ENCODE assay signal across 18 cellular contexts in genomic region chr13:43472980-43473379, GRCh38.
"Had no signal": no experiment of that assay in that cellular context is flagged by ENCODE, and none has a peak within 500 bp of the region (broad histone marks: within the 10 kb centered on the region; RNA-seq: fewer than 3 reads in every experiment).

No MANE protein-coding gene starts in this region.

- H3K36me3 ChIP-seq: vagina had no signal

- H3K4me1 Mint-ChIP-seq: T-cell had no signal

- H3K27ac Mint-ChIP-seq: activated CD8-positive, alpha-beta T cell treated with anti-CD3 and anti-CD28 coated beads for 36 hours; activated naive CD4-positive, alpha-beta T cell treated with anti-CD3 and anti-CD28 coated beads for 36 hours; activated T-cell treated with anti-CD3 and anti-CD28 coated beads, Interleukin-2, amount 50 U/mL, for 24 hours; activated T-helper 2 cell treated with anti-CD3 and anti-CD28 coated beads, Interferon-gamma antibody, Interleukin-2, Interleukin-4, amounts not matched to agents 10 μg/mL and 5 μg/mL and 100 μg/mL, durations not matched to agents 14 hours and 24 hours and 36 hours; mesothelial cell of epicardium; nephron; progenitor cell of endocrine pancreas; stimulated activated naive CD8-positive, alpha-beta T cell treated with anti-CD3 and anti-CD28 coated beads, Interleukin-15, Interleukin-2, amounts not matched to agents 100 ng/mL and 50 ng/mL, for 24 hours; T-cell had no signal

- H3K9me3 Mint-ChIP-seq: activated CD8-positive, alpha-beta T cell treated with anti-CD3 and anti-CD28 coated beads for 36 hours; activated naive CD4-positive, alpha-beta T cell treated with anti-CD3 and anti-CD28 coated beads for 36 hours; activated T-cell treated with anti-CD3 and anti-CD28 coated beads, Interleukin-2, amount 50 U/mL, for 24 hours; activated T-helper 2 cell treated with anti-CD3 and anti-CD28 coated beads, Interferon-gamma antibody, Interleukin-2, Interleukin-4, amounts not matched to agents 10 μg/mL and 5 μg/mL and 100 μg/mL, durations not matched to agents 14 hours and 24 hours and 36 hours; mesothelial cell of epicardium; nephron; stimulated activated naive CD8-positive, alpha-beta T cell treated with anti-CD3 and anti-CD28 coated beads, Interleukin-15, Interleukin-2, amounts not matched to agents 100 ng/mL and 50 ng/mL, for 24 hours; T-cell had no signal

- ATAC-seq: activated CD8-positive, alpha-beta T cell treated with anti-CD3 and anti-CD28 coated beads for 36 hours; T-cell had no signal

- H3K27ac ChIP-seq: vagina had no signal

- DNase-seq: activated CD4-positive, alpha-beta T cell treated with anti-CD3 and anti-CD28 coated beads for 48 hours; activated CD4-positive, CD25-positive, alpha-beta regulatory T cell; activated CD8-positive, alpha-beta T cell treated with anti-CD3 and anti-CD28 coated beads for 36 hours; activated naive CD4-positive, alpha-beta T cell treated with anti-CD3 and anti-CD28 coated beads for 36 hours; activated T-cell treated with anti-CD3 and anti-CD28 coated beads, Interleukin-2, amount 50 U/mL, for 24 hours; aorta; glutamatergic neuron; stimulated activated CD4-positive, alpha-beta T cell treated with anti-CD3 and anti-CD28 coated beads, Interleukin-2, amount 100 ng/mL, for 24 hours; T-cell; T-helper 9 cell; trophoblast cell had no signal

- H3K4me3 Mint-ChIP-seq: activated CD8-positive, alpha-beta T cell treated with anti-CD3 and anti-CD28 coated beads for 36 hours; activated naive CD4-positive, alpha-beta T cell treated with anti-CD3 and anti-CD28 coated beads for 36 hours; activated T-cell treated with anti-CD3 and anti-CD28 coated beads, Interleukin-2, amount 50 U/mL, for 24 hours; mesothelial cell of epicardium; nephron; stimulated activated naive CD8-positive, alpha-beta T cell treated with anti-CD3 and anti-CD28 coated beads, Interleukin-15, Interleukin-2, amounts not matched to agents 100 ng/mL and 50 ng/mL, for 24 hours; T-cell had no signal

- H3K36me3 Mint-ChIP-seq: mesothelial cell of epicardium, T-cell had no signal

- H3K27me3 ChIP-seq: vagina had no signal

- H3K9me3 ChIP-seq: SK-N-SH, vagina had no signal

- H3K4me3 ChIP-seq: vagina had no signal
